Comparison of ENCODE assay signal across 1 cellular context in genomic region chr9:131181091-131181681, GRCh38.
TF ChIP-seq lines count a peak whose summit lies in the region.

No MANE protein-coding gene starts in this region.

TF ChIP-seq in WTC11, 78 proteins besides CTCF, POLR2A, EP300 and RAD21 (continued from another document):
- TF ChIP-seq ZSCAN18 (CRISPR knock-in tag; IDR thresholded peaks at IDR 0.05) (no peak), ZNF263 (CRISPR knock-in tag; IDR thresholded peaks at IDR 0.05; ENCODE audit: low read depth) (no peak), MLX (CRISPR knock-in tag; IDR thresholded peaks at IDR 0.05) (no peak), NR3C1 (CRISPR knock-in tag; conservative IDR thresholded peaks at IDR 0.05; ENCODE audit: low read depth) (no peak), USF2 (CRISPR knock-in tag; IDR thresholded peaks at IDR 0.05) (no peak), ATF1 (CRISPR knock-in tag; IDR thresholded peaks at IDR 0.05) (no peak), ZNF532 (CRISPR knock-in tag; IDR thresholded peaks at IDR 0.05; ENCODE audit: borderline replicate concordance) (no peak)
